In the genomic region with DNA sequence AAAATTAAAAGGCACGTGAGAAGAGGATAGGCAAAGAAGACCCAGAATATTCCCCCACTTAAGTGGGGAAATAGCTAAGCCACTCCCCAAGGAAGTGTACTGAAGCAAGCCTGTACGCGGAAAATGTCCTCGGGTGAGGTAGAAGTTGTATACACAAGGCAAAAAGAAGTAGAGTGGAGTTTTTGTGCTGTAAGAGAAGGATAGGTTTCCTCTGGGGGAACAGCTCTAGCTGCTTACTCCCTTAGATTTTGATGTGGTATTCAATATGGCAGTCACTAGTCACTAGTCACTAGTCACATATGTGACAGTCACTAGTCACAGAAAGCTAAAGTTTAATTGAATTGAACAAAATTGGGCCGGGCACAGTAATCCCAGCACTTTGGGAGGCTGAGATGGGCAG, we compare ENCODE assay signal across 15 cellular contexts. TPM values are rescaled to one million over a fixed set of nuclear protein-coding genes. Genes with fewer than 3 reads are reported as not detected.
A peak's percentile ranks its signal among the peaks of the same experiment; 100 is the strongest.
DNase-seq lines count a peak whose midpoint lies in the region; ATAC-seq and TF ChIP-seq lines count a peak whose summit lies in the region.
"Had no signal": no experiment of that assay in that cellular context is flagged by ENCODE, and none has a peak within 500 bp of the region (broad histone marks: within the 10 kb centered on the region; RNA-seq: fewer than 3 reads in every experiment).

No MANE protein-coding gene starts in this region.

- TF ChIP-seq EP300 in tibial nerve (IDR thresholded peaks at IDR 0.05): no peak

- peak; percentile 24 to 36 for ATAC-seq in activated naive CD4-positive, alpha-beta T cell treated with anti-CD3 and anti-CD28 coated beads, Interleukin-2, amount 50 U/mL, for 72 hours
- no peak for ATAC-seq in HG03095 (IDR thresholded peaks at IDR 0.05; ENCODE audit: unreplicated experiment)
- ATAC-seq: right lobe of liver had no signal

- no peaks in the 10 kb centered on the region for H3K27me3 ChIP-seq in cardiac muscle cell
- no peaks in the 10 kb centered on the region for H3K27me3 ChIP-seq in tibial nerve
- H3K27me3 ChIP-seq: right lobe of liver had no signal

- H3K4me3 ChIP-seq in cardiac muscle cell: no peak overlapping the region
- H3K4me3 ChIP-seq in tibial nerve: no peak overlapping the region
- H3K4me3 ChIP-seq: right lobe of liver had no signal

- H3K4me3 Mint-ChIP-seq in mesothelial cell of epicardium (no peak overlapping the region), nephron progenitor cell (no peak overlapping the region)

- TF ChIP-seq CTCF in cardiac muscle cell (IDR thresholded peaks at IDR 0.05; ENCODE audit: low read depth, low read length) (no peak), mesothelial cell of epicardium (IDR thresholded peaks at IDR 0.05; ENCODE audit: unreplicated experiment) (no peak), tibial nerve (IDR thresholded peaks at IDR 0.05) (no peak), nephron progenitor cell (IDR thresholded peaks at IDR 0.05) (no peak)

- 57 to 71% methylated on average over 5 of the region's 5 CpGs for WGBS in tibial nerve, 2 donors

- intact Hi-C loops in cardiac septum (cut with DNase I): no loop called here

- no peak for TF ChIP-seq POLR2A in tibial nerve (IDR thresholded peaks at IDR 0.05)

- H3K27me3 Mint-ChIP-seq in mesothelial cell of epicardium (ENCODE audit: low read depth) (no peaks in the 10 kb centered on the region), nephron progenitor cell (ENCODE audit: low read depth, poor library complexity) (no peaks in the 10 kb centered on the region)

- peaks cover 14 to 19% of the 10 kb centered on the region in 2 donors for H3K36me3 Mint-ChIP-seq in activated naive CD4-positive, alpha-beta T cell treated with anti-CD3 and anti-CD28 coated beads, Interleukin-2, amount 50 U/mL, for 72 hours
- peaks cover 18% of the 10 kb centered on the region for H3K36me3 Mint-ChIP-seq in mesothelial cell of epicardium
- H3K36me3 Mint-ChIP-seq in nephron progenitor cell (ENCODE audit: low read depth): peaks cover 23% of the 10 kb centered on the region

- H3K4me1 ChIP-seq in cardiac muscle cell (ENCODE audit: low read depth) (peaks cover 41% of the 10 kb centered on the region), tibial nerve (peaks cover 0 to 57% (median 19%) of the 10 kb centered on the region in 4 donors)

- H3K36me3 ChIP-seq in cardiac muscle cell (peaks cover 14% of the 10 kb centered on the region), tibial nerve (peaks cover 9 to 15% (median 9%) of the 10 kb centered on the region in 3 donors)

- peak overlapping the region in 1 of 2 donors; percentile 59 for H3K27ac Mint-ChIP-seq in activated naive CD4-positive, alpha-beta T cell treated with anti-CD3 and anti-CD28 coated beads, Interleukin-2, amount 50 U/mL, for 72 hours
- H3K27ac Mint-ChIP-seq in mesothelial cell of epicardium: peak overlapping the region; percentile 31
- no peak overlapping the region for H3K27ac Mint-ChIP-seq in nephron progenitor cell

- H3K27ac ChIP-seq in cardiac muscle cell (peak overlapping the region; percentile 42), tibial nerve (peak overlapping the region in 3 of 4 donors; percentile 29 to 99 (median 56)), caudate nucleus (ENCODE audit: low read depth, low read length) (no peak overlapping the region)
- H3K27ac ChIP-seq: right lobe of liver had no signal

- H3K4me1 Mint-ChIP-seq in mesothelial cell of epicardium (peaks cover 41% of the 10 kb centered on the region), nephron progenitor cell (peaks cover 53% of the 10 kb centered on the region)

- DNase-seq in cardiac muscle cell (ENCODE audit: low read depth in 1 of 2, low spot score in 1 of 2): no peak
- no peak for DNase-seq in cardiac septum (ENCODE audit: low spot score)
- no peak for DNase-seq in activated naive CD4-positive, alpha-beta T cell treated with anti-CD3 and anti-CD28 coated beads, Interleukin-2, amount 50 U/mL, for 72 hours (ENCODE audit: low spot score in 2 of 2)
- no peak for DNase-seq in mesothelial cell of epicardium (ENCODE audit: low spot score in 2 of 2, unreplicated experiment in 2 of 2)
- no peak for DNase-seq in tibial nerve (ENCODE audit: low spot score in 2 of 2)
- DNase-seq in caudate nucleus (lab: John Stamatoyannopoulos, UW): no peak
- no peak for DNase-seq in nephron progenitor cell
- DNase-seq: activated CD4-positive, alpha-beta T cell treated with anti-CD3 and anti-CD28 coated beads for 4 hours; midbrain; NCI-H446 treated with DMSO at 0.1 percent for 48 hours; right lobe of liver; SHP77 treated with DMSO at 0.1 percent for 48 hours had no signal

- H3K9me3 Mint-ChIP-seq in activated naive CD4-positive, alpha-beta T cell treated with anti-CD3 and anti-CD28 coated beads, Interleukin-2, amount 50 U/mL, for 72 hours: peaks cover 0 to 2% of the 10 kb centered on the region in 2 donors
- H3K9me3 Mint-ChIP-seq in mesothelial cell of epicardium (no peaks in the 10 kb centered on the region), nephron progenitor cell (no peaks in the 10 kb centered on the region)

- H3K9me3 ChIP-seq in cardiac muscle cell (ENCODE audit: low read depth) (no peaks in the 10 kb centered on the region), tibial nerve (no peaks in the 10 kb centered on the region)
- H3K9me3 ChIP-seq: right lobe of liver had no signal

RNA-seq across cellular contexts. Expression of a gene that starts 7.6 kb away (rescaled TPM):
- 190 and 260 TPM in 2 replicates for total RNA-seq in cardiac muscle cell
- polyA plus RNA-seq in cardiac muscle cell: 172 and 303 TPM in 2 replicates
- 689 TPM for total RNA-seq in cardiac septum
- 100 to 1,000 TPM in 1 of 2 donors, 10 to 100 TPM in 1; 67.9 to 120 TPM for total RNA-seq in activated naive CD4-positive, alpha-beta T cell treated with anti-CD3 and anti-CD28 coated beads, Interleukin-2, amount 50 U/mL, for 72 hours
- 125 to 129 TPM (median 129 TPM) in 3 replicates for total RNA-seq in mesothelial cell of epicardium
- total RNA-seq in tibial nerve: 1,000 to 10,000 TPM; 1,863 to 2,525 (median 2,185) TPM

RNA-seq across cellular contexts. Expression of a gene that starts 24.3 kb away (rescaled TPM):
- total RNA-seq in cardiac muscle cell: 20.6 and 43.4 TPM in 2 replicates
- 65.1 and 88.2 TPM in 2 replicates for polyA plus RNA-seq in cardiac muscle cell
- 36.8 TPM for total RNA-seq in cardiac septum
- 10 to 100 TPM; 22.0 to 31.9 TPM for total RNA-seq in activated naive CD4-positive, alpha-beta T cell treated with anti-CD3 and anti-CD28 coated beads, Interleukin-2, amount 50 U/mL, for 72 hours
- total RNA-seq in mesothelial cell of epicardium: 14.4 to 16.4 TPM (median 14.7 TPM) in 3 replicates
- 10 to 100 TPM; 20.1 to 33.1 (median 28.9) TPM for total RNA-seq in tibial nerve

RNA-seq across cellular contexts. Expression of a gene that starts 24.4 kb away (rescaled TPM):
- total RNA-seq in cardiac muscle cell (4.3 and 5.7 TPM in 2 replicates), cardiac septum (2.9 TPM), mesothelial cell of epicardium (0.86 to 1.9 TPM (median 0.94 TPM) in 3 replicates), tibial nerve (1 to 10 TPM in 2 of 4 donors, under 1 TPM in 2; 0.39 to 2.4 (median 1.3) TPM)
- 2.7 and 5.4 TPM in 2 replicates for polyA plus RNA-seq in cardiac muscle cell
- 1 to 10 TPM; 5.4 to 9.1 TPM for total RNA-seq in activated naive CD4-positive, alpha-beta T cell treated with anti-CD3 and anti-CD28 coated beads, Interleukin-2, amount 50 U/mL, for 72 hours

RNA-seq across cellular contexts. Expression of a gene that starts 31.0 kb away (rescaled TPM):
- total RNA-seq in cardiac muscle cell (33.4 and 39.2 TPM in 2 replicates), cardiac septum (25.6 TPM), mesothelial cell of epicardium (26.6 to 27.6 TPM (median 27.1 TPM) in 3 replicates), tibial nerve (10 to 100 TPM; 30.8 to 57.1 (median 41.5) TPM)
- polyA plus RNA-seq in cardiac muscle cell: 46.4 and 59.0 TPM in 2 replicates
- 10 to 100 TPM; 47.9 to 50.1 TPM for total RNA-seq in activated naive CD4-positive, alpha-beta T cell treated with anti-CD3 and anti-CD28 coated beads, Interleukin-2, amount 50 U/mL, for 72 hours

RNA-seq across cellular contexts. Expression of a gene that starts 32.8 kb away (rescaled TPM):
- total RNA-seq in cardiac muscle cell (0.18 TPM in 1 of 2 replicates, not detected in the other), cardiac septum (73.8 TPM), mesothelial cell of epicardium (not detected in 3 replicates), tibial nerve (not detected)
- not detected in 2 replicates for polyA plus RNA-seq in cardiac muscle cell
- not detected for total RNA-seq in activated naive CD4-positive, alpha-beta T cell treated with anti-CD3 and anti-CD28 coated beads, Interleukin-2, amount 50 U/mL, for 72 hours
- total RNA-seq: astrocyte had no signal
- polyA plus RNA-seq: BJ had no signal
